Comparison of ENCODE assay signal across 1 cellular context in the genomic region with DNA sequence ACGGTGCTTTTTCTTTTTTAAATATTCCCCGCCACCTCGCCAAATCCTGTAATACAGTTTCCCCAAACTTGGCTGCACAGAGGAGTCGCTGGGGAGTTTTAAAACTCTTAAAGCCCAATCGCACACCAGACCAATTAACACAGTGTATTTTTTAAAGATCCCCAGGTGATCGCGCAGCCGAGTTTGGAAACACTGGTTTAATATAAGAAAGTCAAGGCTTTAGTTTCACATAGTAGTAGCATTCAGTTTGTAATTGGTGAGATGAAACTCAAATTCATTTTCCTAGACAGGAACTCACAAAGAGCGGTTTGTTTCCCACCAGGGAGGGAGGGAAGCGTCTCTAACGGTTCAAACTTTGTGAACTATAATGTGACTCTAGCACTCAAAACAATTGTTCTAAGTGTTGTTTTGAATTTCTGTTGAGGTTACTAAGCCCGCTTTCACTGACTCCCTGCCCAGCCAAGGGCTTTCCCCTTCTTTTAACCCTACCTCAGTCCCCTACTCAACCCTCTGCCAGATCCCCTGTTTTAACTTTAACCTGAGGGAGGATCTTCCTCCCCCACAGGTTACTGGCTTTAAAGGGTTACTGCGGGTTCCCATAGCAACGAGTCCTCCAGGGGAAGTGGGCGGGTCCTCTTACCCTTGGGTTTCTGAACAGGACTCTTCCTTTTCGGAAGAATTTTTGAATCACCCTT.
TF ChIP-seq lines count a peak whose summit lies in the region.

No MANE protein-coding gene starts in this region.

TF ChIP-seq in HepG2, 621 proteins besides CTCF, POLR2A, EP300 and RAD21 (continued from another document):
- TF ChIP-seq AKNA (CRISPR knock-in tag; IDR thresholded peaks at IDR 0.05; ENCODE audit: borderline replicate concordance): peak; percentile 73; the same call in 1 of the 2 replicates
- TF ChIP-seq, protein P1, sequence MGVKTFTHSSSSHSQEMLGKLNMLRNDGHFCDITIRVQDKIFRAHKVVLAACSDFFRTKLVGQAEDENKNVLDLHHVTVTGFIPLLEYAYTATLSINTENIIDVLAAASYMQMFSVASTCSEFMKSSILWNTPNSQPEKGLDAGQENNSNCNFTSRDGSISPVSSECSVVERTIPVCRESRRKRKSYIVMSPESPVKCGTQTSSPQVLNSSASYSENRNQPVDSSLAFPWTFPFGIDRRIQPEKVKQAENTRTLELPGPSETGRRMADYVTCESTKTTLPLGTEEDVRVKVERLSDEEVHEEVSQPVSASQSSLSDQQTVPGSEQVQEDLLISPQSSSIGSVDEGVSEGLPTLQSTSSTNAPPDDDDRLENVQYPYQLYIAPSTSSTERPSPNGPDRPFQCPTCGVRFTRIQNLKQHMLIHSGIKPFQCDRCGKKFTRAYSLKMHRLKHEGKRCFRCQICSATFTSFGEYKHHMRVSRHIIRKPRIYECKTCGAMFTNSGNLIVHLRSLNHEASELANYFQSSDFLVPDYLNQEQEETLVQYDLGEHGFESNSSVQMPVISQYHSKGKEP (CRISPR knock-in tag; IDR thresholded peaks at IDR 0.05): no peak
